Comparison of ENCODE assay signal across 12 cellular contexts in the genomic region with DNA sequence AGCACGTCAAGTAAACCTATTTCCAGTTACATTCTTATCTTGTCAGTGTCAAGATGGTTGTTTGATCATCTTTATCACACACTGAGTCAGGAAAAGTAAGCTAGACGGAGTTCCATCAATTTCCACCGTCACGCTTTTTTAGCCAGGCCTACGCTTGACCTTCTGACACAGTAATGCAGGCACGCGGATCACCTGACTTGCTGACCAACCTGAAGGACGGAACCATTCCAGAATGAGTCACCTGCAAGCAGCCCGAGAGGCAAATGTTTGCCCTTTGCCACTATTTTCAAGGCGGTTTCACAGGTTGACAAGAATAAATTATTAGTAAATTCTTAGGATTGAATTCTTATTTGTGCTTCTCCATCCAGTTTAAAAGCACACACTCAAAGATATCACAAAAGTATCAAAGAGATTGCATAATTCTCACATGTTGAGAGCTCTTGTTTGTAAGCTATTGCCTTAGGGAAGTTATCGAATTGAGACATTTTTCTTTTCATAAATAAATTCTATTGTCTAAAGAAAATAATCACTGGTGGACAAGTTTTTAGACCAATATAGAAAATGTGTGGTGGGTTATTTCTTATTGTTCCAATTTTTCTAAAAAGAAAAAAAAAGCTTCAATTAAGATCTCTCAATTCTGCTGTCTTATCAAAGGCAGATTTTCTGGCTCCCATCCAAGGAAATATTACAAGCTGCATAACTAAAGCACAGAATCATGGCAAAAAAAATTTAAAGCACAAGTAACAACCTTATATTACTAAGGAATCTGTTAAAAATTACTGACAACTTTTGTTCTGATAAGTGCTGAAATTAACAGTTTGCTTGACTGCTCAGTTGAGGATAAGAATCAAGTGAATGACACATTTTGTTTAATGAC. TPM values are rescaled to one million over a fixed set of nuclear protein-coding genes. Genes with fewer than 3 reads are reported as not detected.
DNase-seq lines count a peak whose midpoint lies in the region; ATAC-seq, FAIRE-seq and TF ChIP-seq lines count a peak whose summit lies in the region.
"Had no signal": no experiment of that assay in that cellular context is flagged by ENCODE, and none has a peak within 500 bp of the region (broad histone marks: within the 10 kb centered on the region; RNA-seq: fewer than 3 reads in every experiment).

No MANE protein-coding gene starts in this region.

- H3K4me3 ChIP-seq in astrocyte (ENCODE audit: insufficient read depth, low read depth, low read length) (no peak overlapping the region), mesenchymal stem cell (ENCODE audit: insufficient read depth in 1 of 2, low read depth in 1 of 2, low read length in 2 of 2) (no peak overlapping the region)
- H3K4me3 ChIP-seq: sigmoid colon had no signal

- no peak overlapping the region for H3K23ac ChIP-seq in mesenchymal stem cell (ENCODE audit: low read length in 2 of 2)

- H3K79me1 ChIP-seq in mesenchymal stem cell (replicated peaks; ENCODE audit: low read length, poor library complexity, severe bottlenecking): peaks cover 37% of the 10 kb centered on the region

- WGBS in mesenchymal stem cell: 89% methylated on average over 9 of the region's 11 CpGs

- no peak overlapping the region for H2BK120ac ChIP-seq in mesenchymal stem cell (ENCODE audit: low read depth, low read length)

- no peak overlapping the region for H4K8ac ChIP-seq in mesenchymal stem cell (ENCODE audit: low read length)

- no peak overlapping the region for H3K18ac ChIP-seq in mesenchymal stem cell (ENCODE audit: low read depth in 1 of 2, low read length in 2 of 2)

- peaks cover 22% of the 10 kb centered on the region for H4K20me1 ChIP-seq in astrocyte (ENCODE audit: insufficient read depth, low read length)

- H2AFZ ChIP-seq in astrocyte (ENCODE audit: low read depth, low read length): no peak overlapping the region
- H2AFZ ChIP-seq in mesenchymal stem cell (ENCODE audit: low read depth, low read length): no peak overlapping the region

- TF ChIP-seq CTCF in astrocyte (IDR thresholded peaks at IDR 0.05; ENCODE audit: insufficient read depth, low read depth, low read length): no peak
- no peak for TF ChIP-seq CTCF in GM10266 (IDR thresholded peaks at IDR 0.05; ENCODE audit: control insufficient read depth, insufficient read depth, low read depth, missing control alignments)

- no peak overlapping the region for H2AK5ac ChIP-seq in mesenchymal stem cell (ENCODE audit: low read length, severe bottlenecking)

- H3K9me3 ChIP-seq in astrocyte (ENCODE audit: insufficient read depth, low read depth, low read length) (no peaks in the 10 kb centered on the region), mesenchymal stem cell (ENCODE audit: control insufficient read depth, low read length) (no peaks in the 10 kb centered on the region)
- H3K9me3 ChIP-seq: sigmoid colon had no signal

- in situ Hi-C loops in ACHN (cut with HindIII; ENCODE audit: low pct_ligation_motif_present, low pct_unique_long_range_greater_than_20kb, low sequenced_read_pairs): no loop called here
- in situ Hi-C loops in G401 (cut with HindIII; ENCODE audit: low sequenced_read_pairs): no loop called here

- H3K14ac ChIP-seq in mesenchymal stem cell (ENCODE audit: low read length in 2 of 2): no peak overlapping the region

- H3K4me2 ChIP-seq in astrocyte (ENCODE audit: low read length): no peak overlapping the region
- H3K4me2 ChIP-seq in mesenchymal stem cell (ENCODE audit: low read length, poor library complexity, severe bottlenecking): peak overlapping the region; percentile 7

- no peak for ATAC-seq in GM21360 (IDR thresholded peaks at IDR 0.05; ENCODE audit: unreplicated experiment)

- no peak overlapping the region for H2BK12ac ChIP-seq in mesenchymal stem cell (ENCODE audit: low read length in 2 of 2)

- peak; percentile 98 for DNase-seq in ACHN
- peak; percentile 29 for DNase-seq in G401 (ENCODE audit: low spot score)
- DNase-seq in astrocyte (ENCODE audit: low read depth): peak; percentile 25
- DNase-seq in mesenchymal stem cell: no peak
- no peak for DNase-seq in GM10266 (ENCODE audit: extremely low spot score)
- DNase-seq in NCI-H2081 (lab: John Stamatoyannopoulos, UW): no peak
- no peak for DNase-seq in stimulated activated naive CD4-positive, alpha-beta T cell treated with Interleukin-2 at 50 U/mL for 16 hours (lab: John Stamatoyannopoulos, UW)
- DNase-seq: activated CD4-positive, alpha-beta T cell treated with anti-CD3 and anti-CD28 coated beads for 48 hours; KG1; sigmoid colon had no signal

- no peak overlapping the region for H3K27ac ChIP-seq in astrocyte (ENCODE audit: low read depth, low read length)
- peak overlapping the region; percentile 75 for H3K27ac ChIP-seq in mesenchymal stem cell (ENCODE audit: low read length, poor library complexity, severe bottlenecking)

- H3K36me3 Mint-ChIP-seq in astrocyte (ENCODE audit: low read depth, unreplicated experiment): peaks cover 12% of the 10 kb centered on the region

- no peaks in the 10 kb centered on the region for H3K79me2 ChIP-seq in astrocyte (ENCODE audit: insufficient read depth, low read length)

- H4K91ac ChIP-seq in mesenchymal stem cell (ENCODE audit: low read length): no peak overlapping the region

- H3K9ac ChIP-seq in astrocyte (ENCODE audit: low read length): no peak overlapping the region
- no peak overlapping the region for H3K9ac ChIP-seq in mesenchymal stem cell (ENCODE audit: low read length)

- H2BK15ac ChIP-seq in mesenchymal stem cell (ENCODE audit: low read depth, poor library complexity, severe bottlenecking): no peak overlapping the region

- H3K27ac Mint-ChIP-seq in astrocyte (ENCODE audit: unreplicated experiment): peak overlapping the region; percentile 41

- H3K27me3 Mint-ChIP-seq in astrocyte (ENCODE audit: low read depth, unreplicated experiment): no peaks in the 10 kb centered on the region

- peak; percentile 5 for FAIRE-seq in astrocyte (lab: Jason Lieb, UNC)
- FAIRE-seq: colon had no signal

- no peaks in the 10 kb centered on the region for H3K9me3 Mint-ChIP-seq in astrocyte (ENCODE audit: unreplicated experiment)

- peaks cover 38% of the 10 kb centered on the region for H3K4me1 Mint-ChIP-seq in astrocyte (ENCODE audit: low read depth, unreplicated experiment)

- no peak overlapping the region for H3K4me3 Mint-ChIP-seq in astrocyte (ENCODE audit: unreplicated experiment)

- H3K36me3 ChIP-seq in astrocyte (ENCODE audit: insufficient read depth, low read length) (peaks cover 4% of the 10 kb centered on the region), mesenchymal stem cell (ENCODE audit: control insufficient read depth in 1 of 2, insufficient read depth in 2 of 2, low read depth in 1 of 2, low read length in 2 of 2) (peaks cover 21 to 30% of the 10 kb centered on the region in 2 experiments)

- H2BK5ac ChIP-seq in mesenchymal stem cell (ENCODE audit: low read depth, low read length, poor library complexity, severe bottlenecking): no peak overlapping the region

- H3K4me1 ChIP-seq in astrocyte (ENCODE audit: insufficient read depth, low read length) (no peaks in the 10 kb centered on the region), mesenchymal stem cell (ENCODE audit: control insufficient read depth, insufficient read depth, low read depth, low read length) (peaks cover 13% of the 10 kb centered on the region)

- H3K4ac ChIP-seq in mesenchymal stem cell (ENCODE audit: low read depth in 1 of 2, low read length in 2 of 2): no peak overlapping the region

- no peaks in the 10 kb centered on the region for H3K27me3 ChIP-seq in astrocyte (ENCODE audit: insufficient read depth, low read length)
- H3K27me3 ChIP-seq in mesenchymal stem cell (ENCODE audit: control insufficient read depth in 1 of 2, insufficient read depth in 1 of 2, low read length in 2 of 2): no peaks in the 10 kb centered on the region
- H3K27me3 ChIP-seq: sigmoid colon had no signal

RNA-seq across cellular contexts. Expression of gene UXS1, which starts 31.9 kb away (rescaled TPM):
- 20.1 and 29.0 TPM in 2 replicates for total RNA-seq in G401 (2014; rRNA removed; shearing (Covaris generic))
- 43.1 and 49.2 TPM in 2 replicates for total RNA-seq in astrocyte
- polyA plus RNA-seq in mesenchymal stem cell (2013, experiment 1 of 2): 57.9 TPM
- 58.4 TPM for polyA plus RNA-seq in mesenchymal stem cell (2013, experiment 2 of 2)

Comparison
In these comparisons a context has a peak if more than half of its experiments do, and no peak if none do; other contexts are left out.
1. DNase-seq: peak in ACHN (single experiment), G401 (single experiment) and astrocyte (single experiment); none in mesenchymal stem cell (single experiment), GM10266 (single experiment), NCI-H2081 (0 of 2) and stimulated activated naive CD4-positive, alpha-beta T cell treated with Interleukin-2 at 50 U/mL for 16 hours (single experiment).